ENCODE assay signal across 13 cellular contexts in the genomic region with DNA sequence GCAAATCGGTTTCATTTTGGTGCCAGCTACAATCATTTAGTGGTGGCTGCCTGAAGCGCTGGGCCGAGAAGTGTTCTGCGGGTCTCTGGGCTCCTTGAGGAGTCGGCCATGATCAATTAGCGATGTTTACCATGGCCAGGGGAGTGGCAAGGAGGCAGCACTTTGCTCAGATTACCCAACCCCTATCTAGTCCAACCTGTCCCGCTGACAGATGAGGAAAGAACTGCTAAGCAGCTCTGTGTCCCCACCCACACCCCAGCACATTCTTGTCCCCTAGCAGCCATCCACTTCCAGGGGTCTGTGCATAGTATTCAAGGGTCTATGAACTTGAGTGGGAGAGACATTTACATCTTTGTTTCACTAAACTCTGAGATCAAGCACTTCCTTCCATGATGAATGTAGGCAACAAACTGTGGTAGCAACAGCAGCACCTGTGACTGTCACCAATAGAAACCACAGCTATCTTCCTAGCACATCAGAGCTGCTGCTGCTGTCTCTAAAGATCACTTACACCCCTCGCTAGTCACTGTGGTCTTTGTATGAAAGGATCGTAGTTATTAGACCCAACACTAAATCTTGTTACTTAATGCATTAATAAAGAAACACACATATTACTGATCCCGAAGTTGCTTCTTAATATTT.
DNase-seq lines count a peak whose midpoint lies in the region; ATAC-seq, FAIRE-seq and TF ChIP-seq lines count a peak whose summit lies in the region.
"Had no signal": no experiment of that assay in that cellular context is flagged by ENCODE, and none has a peak within 500 bp of the region (broad histone marks: within the 10 kb centered on the region; RNA-seq: fewer than 3 reads in every experiment).

No MANE protein-coding gene starts in this region.

- CTCF ChIA-PET in activated CD4-positive, alpha-beta memory T cell treated with anti-CD3 and anti-CD28 coated beads for 36 hours (lab: Charles Lee): no interaction called here

- TF ChIP-seq CTCF in uterus (IDR thresholded peaks at IDR 0.05): no peak

- no peaks in the 10 kb centered on the region for H3K9me3 Mint-ChIP-seq in activated CD4-positive, alpha-beta memory T cell treated with anti-CD3 and anti-CD28 coated beads for 36 hours

- peak; percentile 88 for ATAC-seq in stimulated activated naive CD8-positive, alpha-beta T cell treated with anti-CD3 and anti-CD28 coated beads, Interleukin-15, Interleukin-2, amounts not matched to agents 100 U/mL and 50 U/mL, for 24 hours
- no peak for ATAC-seq in GM21723 (IDR thresholded peaks at IDR 0.05; ENCODE audit: unreplicated experiment)

- H3K9me3 ChIP-seq in uterus: no peaks in the 10 kb centered on the region
- H3K9me3 ChIP-seq: esophagus squamous epithelium, ovary had no signal

- no peak overlapping the region for H3K27ac ChIP-seq in uterus
- H3K27ac ChIP-seq: cardiac muscle cell, GM23248, ovary had no signal

- H3K27me3 ChIP-seq in uterus: no peaks in the 10 kb centered on the region
- H3K27me3 ChIP-seq: cardiac muscle cell, esophagus squamous epithelium, ovary had no signal

- H3K27me3 Mint-ChIP-seq in activated CD4-positive, alpha-beta memory T cell treated with anti-CD3 and anti-CD28 coated beads for 36 hours: no peaks in the 10 kb centered on the region

- peak; percentile 45 for FAIRE-seq in colon (lab: Jason Lieb, UNC)

- no peaks in the 10 kb centered on the region for H3K36me3 Mint-ChIP-seq in activated CD4-positive, alpha-beta memory T cell treated with anti-CD3 and anti-CD28 coated beads for 36 hours

- DNase-seq in activated gamma-delta T cell treated with Interleukin-2 at 50 U/mL for 16 hours: peak; percentile 28
- no peak for DNase-seq in activated gamma-delta T cell (lab: John Stamatoyannopoulos, UW)
- peak; percentile 39 for DNase-seq in activated CD4-positive, alpha-beta memory T cell treated with anti-CD3 and anti-CD28 coated beads for 36 hours
- DNase-seq in stimulated activated naive CD8-positive, alpha-beta T cell treated with anti-CD3 and anti-CD28 coated beads, Interleukin-15, Interleukin-2, amounts not matched to agents 100 U/mL and 50 U/mL, for 24 hours: no peak
- DNase-seq in NCI-H510A (lab: John Stamatoyannopoulos, UW): no peak
- no peak for DNase-seq in uterus
- DNase-seq: DMS153, esophagus squamous epithelium, GM23248, ovary had no signal

- peak overlapping the region; percentile 46 for H3K4me3 Mint-ChIP-seq in activated CD4-positive, alpha-beta memory T cell treated with anti-CD3 and anti-CD28 coated beads for 36 hours

- peak overlapping the region; percentile 77 for H3K27ac Mint-ChIP-seq in activated CD4-positive, alpha-beta memory T cell treated with anti-CD3 and anti-CD28 coated beads for 36 hours

- no peaks in the 10 kb centered on the region for H3K4me1 ChIP-seq in uterus

- H3K36me3 ChIP-seq in uterus: no peaks in the 10 kb centered on the region
- H3K36me3 ChIP-seq: cardiac muscle cell, esophagus squamous epithelium, ovary had no signal

- TF ChIP-seq POLR2A in uterus (IDR thresholded peaks at IDR 0.05): no peak

- no peak overlapping the region for H3K4me3 ChIP-seq in uterus
- H3K4me3 ChIP-seq: cardiac muscle cell, esophagus squamous epithelium, GM23248, ovary had no signal

- POLR2A ChIA-PET in activated CD4-positive, alpha-beta memory T cell treated with anti-CD3 and anti-CD28 coated beads for 36 hours (lab: Charles Lee): no interaction called here

- intact Hi-C loops in activated CD4-positive, alpha-beta memory T cell treated with anti-CD3 and anti-CD28 coated beads for 36 hours (cut with micrococcal nuclease): loop anchor here (1.0 kb wide), 1 partner anchor 8 kb away; no protein-coding TSS in a partner anchor
- intact Hi-C loops in uterus (cut with DNase I; ENCODE audit: low total_unique reads): no loop called here

- peaks cover 30% of the 10 kb centered on the region for H3K4me1 Mint-ChIP-seq in activated CD4-positive, alpha-beta memory T cell treated with anti-CD3 and anti-CD28 coated beads for 36 hours (ENCODE audit: low read depth)

Comparison
In these comparisons a context has a peak if more than half of its experiments do, and no peak if none do; other contexts are left out.
1. DNase-seq: peak in activated gamma-delta T cell treated with Interleukin-2 at 50 U/mL for 16 hours (single experiment) and activated CD4-positive, alpha-beta memory T cell treated with anti-CD3 and anti-CD28 coated beads for 36 hours (single experiment); none in activated gamma-delta T cell (single experiment), stimulated activated naive CD8-positive, alpha-beta T cell treated with anti-CD3 and anti-CD28 coated beads, Interleukin-15, Interleukin-2, amounts not matched to agents 100 U/mL and 50 U/mL, for 24 hours (single experiment), NCI-H510A (single experiment) and uterus (0 of 2).